1 cellular context compared by ENCODE assay signal in genomic region chr22:21560657-21561056, GRCh38. TPM values are rescaled to one million over a fixed set of nuclear protein-coding genes. Genes with fewer than 3 reads are reported as not detected.
"Had no signal": no experiment of that assay in that cellular context is flagged by ENCODE, and none has a peak within 500 bp of the region (broad histone marks: within the 10 kb centered on the region; RNA-seq: fewer than 3 reads in every experiment).

No MANE protein-coding gene starts in this region.

RNA-seq across cellular contexts. Expression of gene RIMBP3C, which starts 9.4 kb away (rescaled TPM):
- total RNA-seq: HT-29 had no signal
